ENCODE assay signal across 21 cellular contexts in genomic region chr19:30878456-30878855, GRCh38.
"Had no signal": no experiment of that assay in that cellular context is flagged by ENCODE, and none has a peak within 500 bp of the region (broad histone marks: within the 10 kb centered on the region; RNA-seq: fewer than 3 reads in every experiment).

No MANE protein-coding gene starts in this region.

- H3K27ac ChIP-seq: esophagus squamous epithelium, gastroesophageal sphincter, psoas muscle, right lobe of liver, tibial artery, uterus had no signal

- ATAC-seq: effector memory CD8-positive, alpha-beta T cell; psoas muscle; stimulated activated memory B cell treated with anti-CD40 and anti-IgM and Interleukin-4, amounts not matched to agents 10 μg/mL and 1 μg/mL and 100 μg/mL, for 72 hours had no signal

- H3K27me3 ChIP-seq: esophagus squamous epithelium, right lobe of liver, tibial artery, upper lobe of left lung, uterus had no signal

- H3K36me3 ChIP-seq: esophagus squamous epithelium, gastroesophageal sphincter, right lobe of liver, tibial artery, upper lobe of left lung, uterus had no signal

- DNase-seq: cortex of kidney; effector memory CD8-positive, alpha-beta T cell; esophagus squamous epithelium; foreskin fibroblast; immature natural killer cell; kidney; left cardiac atrium; left ventricle myocardium superior; mesenchymal stem cell; naive B cell; psoas muscle; retina; right lobe of liver; stimulated activated CD4-positive, alpha-beta T cell treated with anti-CD3 and anti-CD28 coated beads, Interleukin-1b, Interleukin-23, amount 100 ng/mL, for 48 hours; stimulated activated CD4-positive, alpha-beta T cell treated with anti-CD3 and anti-CD28 coated beads, Interleukin-4, amount 100 ng/mL, for 24 hours; upper lobe of left lung; uterus had no signal

- H3K9me3 ChIP-seq: esophagus squamous epithelium, gastroesophageal sphincter, psoas muscle, right lobe of liver, tibial artery, upper lobe of left lung, uterus had no signal

- H3K4me1 ChIP-seq: esophagus squamous epithelium, gastroesophageal sphincter, psoas muscle, right lobe of liver, tibial artery, uterus had no signal

- H3K4me3 ChIP-seq: esophagus squamous epithelium, gastroesophageal sphincter, lung, psoas muscle, right lobe of liver, tibial artery, upper lobe of left lung, uterus had no signal
